Comparison of ENCODE assay signal across 8 cellular contexts in the genomic region with DNA sequence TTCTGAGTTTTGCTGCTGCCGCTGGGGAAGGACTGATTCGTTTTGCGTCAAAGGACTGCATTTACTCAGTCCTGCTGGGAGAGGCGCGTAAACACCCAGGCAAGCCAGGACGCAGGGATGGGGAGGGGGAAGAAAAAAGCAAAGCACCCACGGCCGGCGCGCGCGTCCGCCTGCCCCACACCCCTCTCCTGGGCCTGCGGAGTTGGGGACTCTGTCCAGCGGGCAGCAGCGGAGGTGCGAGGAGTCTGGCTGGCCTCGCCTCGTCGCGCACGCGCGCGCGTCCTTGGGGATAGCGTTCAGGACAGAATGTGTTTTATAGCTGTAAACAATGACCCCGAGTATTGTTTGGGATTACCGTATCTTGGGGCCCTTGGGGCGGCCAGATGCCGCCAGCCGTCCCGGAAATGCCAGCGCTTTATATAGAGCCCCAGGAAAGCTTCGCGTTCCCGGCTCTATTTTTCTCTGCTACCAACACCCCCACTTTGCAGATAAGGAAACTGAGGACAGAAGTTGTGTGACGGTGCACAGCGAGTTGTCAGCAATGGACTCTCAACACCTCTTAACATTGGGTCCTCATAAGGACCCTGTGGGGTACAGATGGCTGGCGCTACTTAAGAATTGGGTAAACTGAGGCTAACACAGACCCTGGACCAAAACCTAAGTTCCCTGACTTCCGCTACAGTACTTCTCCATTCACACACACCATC. TPM values are rescaled to one million over a fixed set of nuclear protein-coding genes. Genes with fewer than 3 reads are reported as not detected.
DNase-seq lines count a peak whose midpoint lies in the region; ATAC-seq lines count a peak whose summit lies in the region.

No MANE protein-coding gene starts in this region.

- ATAC-seq in HG02938 (IDR thresholded peaks at IDR 0.05; ENCODE audit: unreplicated experiment), result no peak

- peak; percentile 33 for DNase-seq in activated effector memory CD4-positive, alpha-beta T cell treated with Interleukin-2 at 50 U/mL for 16 hours
- no peak for DNase-seq in activated effector memory CD4-positive, alpha-beta T cell treated with anti-CD3 and anti-CD28 coated beads, Interleukin-2, amount 50 U/mL, for 16 hours
- DNase-seq in NCI-H226 (peak; percentile 66), T47D (ENCODE audit: low read depth in 1 of 2, low spot score in 1 of 2) (peak; percentile 31 to 61), inferior parietal cortex (ENCODE audit: extremely low spot score) (peak; percentile 45)
- DNase-seq in activated CD4-positive, alpha-beta T cell treated with anti-CD3 and anti-CD28 coated beads for 48 hours, result no peak

- peak overlapping the region; percentile 93 for H3K4me3 ChIP-seq in skeletal muscle satellite cell (ENCODE audit: low read length)

- peaks cover 41% of the 10 kb centered on the region for H3K4me1 ChIP-seq in skeletal muscle satellite cell (ENCODE audit: control insufficient read depth, insufficient read depth, low read length)

- peak overlapping the region; percentile 94 for H3K4me2 ChIP-seq in skeletal muscle satellite cell (ENCODE audit: low read length)

- peaks cover 9% of the 10 kb centered on the region for H3K36me3 ChIP-seq in skeletal muscle satellite cell (ENCODE audit: insufficient read depth, low read length)

- in situ Hi-C loops in T47D (cut with HindIII; ENCODE audit: low pct_unique_long_range_greater_than_20kb, low sequenced_read_pairs), result no loop called here

- no peaks in the 10 kb centered on the region for H3K27me3 ChIP-seq in skeletal muscle satellite cell (ENCODE audit: control insufficient read depth, insufficient read depth, low read length)

- no peaks in the 10 kb centered on the region for H3K9me3 ChIP-seq in skeletal muscle satellite cell (replicated peaks; ENCODE audit: low read length)

- H3K9ac ChIP-seq in skeletal muscle satellite cell (ENCODE audit: low read depth, low read length), result peak overlapping the region; percentile 99

RNA-seq across cellular contexts. Expression of a gene that starts 1.6 kb away (rescaled TPM):
- total RNA-seq in skeletal muscle satellite cell (2012; rRNA removed), result 31.2 and 44.6 TPM in 2 replicates

Comparison
In these comparisons a context has a peak if more than half of its experiments do, and no peak if none do; other contexts are left out.
1. DNase-seq: peak in activated effector memory CD4-positive, alpha-beta T cell treated with Interleukin-2 at 50 U/mL for 16 hours (single experiment), NCI-H226 (single experiment), T47D (2 of 2) and inferior parietal cortex (single experiment); none in activated effector memory CD4-positive, alpha-beta T cell treated with anti-CD3 and anti-CD28 coated beads, Interleukin-2, amount 50 U/mL, for 16 hours (single experiment) and activated CD4-positive, alpha-beta T cell treated with anti-CD3 and anti-CD28 coated beads for 48 hours (single experiment).